Comparison of ENCODE assay signal across 1 cellular context in the genomic region with DNA sequence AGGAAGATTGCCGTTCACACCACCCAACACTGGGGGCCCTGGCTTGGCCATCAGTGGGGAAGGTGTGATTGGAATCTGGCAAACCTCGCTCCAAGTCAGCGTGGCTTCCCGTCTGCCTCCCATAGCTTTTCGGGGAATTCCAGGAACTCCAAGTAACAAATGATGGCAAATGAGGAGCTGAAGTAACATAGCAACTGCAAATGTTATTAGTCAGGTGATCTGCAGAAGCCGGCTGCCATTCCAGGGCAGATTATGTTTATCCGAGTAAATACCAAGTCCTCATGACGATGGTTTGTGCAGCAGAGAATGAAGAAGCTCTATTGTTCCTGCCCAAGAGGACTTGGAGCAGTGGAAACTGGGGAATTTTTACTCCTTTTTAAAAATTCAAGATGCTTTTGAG.
TF ChIP-seq lines count a peak whose summit lies in the region.

No MANE protein-coding gene starts in this region.

TF ChIP-seq in H1, 55 proteins besides CTCF, POLR2A, EP300 and RAD21 (continued from another document):
- TF ChIP-seq, protein P1, sequence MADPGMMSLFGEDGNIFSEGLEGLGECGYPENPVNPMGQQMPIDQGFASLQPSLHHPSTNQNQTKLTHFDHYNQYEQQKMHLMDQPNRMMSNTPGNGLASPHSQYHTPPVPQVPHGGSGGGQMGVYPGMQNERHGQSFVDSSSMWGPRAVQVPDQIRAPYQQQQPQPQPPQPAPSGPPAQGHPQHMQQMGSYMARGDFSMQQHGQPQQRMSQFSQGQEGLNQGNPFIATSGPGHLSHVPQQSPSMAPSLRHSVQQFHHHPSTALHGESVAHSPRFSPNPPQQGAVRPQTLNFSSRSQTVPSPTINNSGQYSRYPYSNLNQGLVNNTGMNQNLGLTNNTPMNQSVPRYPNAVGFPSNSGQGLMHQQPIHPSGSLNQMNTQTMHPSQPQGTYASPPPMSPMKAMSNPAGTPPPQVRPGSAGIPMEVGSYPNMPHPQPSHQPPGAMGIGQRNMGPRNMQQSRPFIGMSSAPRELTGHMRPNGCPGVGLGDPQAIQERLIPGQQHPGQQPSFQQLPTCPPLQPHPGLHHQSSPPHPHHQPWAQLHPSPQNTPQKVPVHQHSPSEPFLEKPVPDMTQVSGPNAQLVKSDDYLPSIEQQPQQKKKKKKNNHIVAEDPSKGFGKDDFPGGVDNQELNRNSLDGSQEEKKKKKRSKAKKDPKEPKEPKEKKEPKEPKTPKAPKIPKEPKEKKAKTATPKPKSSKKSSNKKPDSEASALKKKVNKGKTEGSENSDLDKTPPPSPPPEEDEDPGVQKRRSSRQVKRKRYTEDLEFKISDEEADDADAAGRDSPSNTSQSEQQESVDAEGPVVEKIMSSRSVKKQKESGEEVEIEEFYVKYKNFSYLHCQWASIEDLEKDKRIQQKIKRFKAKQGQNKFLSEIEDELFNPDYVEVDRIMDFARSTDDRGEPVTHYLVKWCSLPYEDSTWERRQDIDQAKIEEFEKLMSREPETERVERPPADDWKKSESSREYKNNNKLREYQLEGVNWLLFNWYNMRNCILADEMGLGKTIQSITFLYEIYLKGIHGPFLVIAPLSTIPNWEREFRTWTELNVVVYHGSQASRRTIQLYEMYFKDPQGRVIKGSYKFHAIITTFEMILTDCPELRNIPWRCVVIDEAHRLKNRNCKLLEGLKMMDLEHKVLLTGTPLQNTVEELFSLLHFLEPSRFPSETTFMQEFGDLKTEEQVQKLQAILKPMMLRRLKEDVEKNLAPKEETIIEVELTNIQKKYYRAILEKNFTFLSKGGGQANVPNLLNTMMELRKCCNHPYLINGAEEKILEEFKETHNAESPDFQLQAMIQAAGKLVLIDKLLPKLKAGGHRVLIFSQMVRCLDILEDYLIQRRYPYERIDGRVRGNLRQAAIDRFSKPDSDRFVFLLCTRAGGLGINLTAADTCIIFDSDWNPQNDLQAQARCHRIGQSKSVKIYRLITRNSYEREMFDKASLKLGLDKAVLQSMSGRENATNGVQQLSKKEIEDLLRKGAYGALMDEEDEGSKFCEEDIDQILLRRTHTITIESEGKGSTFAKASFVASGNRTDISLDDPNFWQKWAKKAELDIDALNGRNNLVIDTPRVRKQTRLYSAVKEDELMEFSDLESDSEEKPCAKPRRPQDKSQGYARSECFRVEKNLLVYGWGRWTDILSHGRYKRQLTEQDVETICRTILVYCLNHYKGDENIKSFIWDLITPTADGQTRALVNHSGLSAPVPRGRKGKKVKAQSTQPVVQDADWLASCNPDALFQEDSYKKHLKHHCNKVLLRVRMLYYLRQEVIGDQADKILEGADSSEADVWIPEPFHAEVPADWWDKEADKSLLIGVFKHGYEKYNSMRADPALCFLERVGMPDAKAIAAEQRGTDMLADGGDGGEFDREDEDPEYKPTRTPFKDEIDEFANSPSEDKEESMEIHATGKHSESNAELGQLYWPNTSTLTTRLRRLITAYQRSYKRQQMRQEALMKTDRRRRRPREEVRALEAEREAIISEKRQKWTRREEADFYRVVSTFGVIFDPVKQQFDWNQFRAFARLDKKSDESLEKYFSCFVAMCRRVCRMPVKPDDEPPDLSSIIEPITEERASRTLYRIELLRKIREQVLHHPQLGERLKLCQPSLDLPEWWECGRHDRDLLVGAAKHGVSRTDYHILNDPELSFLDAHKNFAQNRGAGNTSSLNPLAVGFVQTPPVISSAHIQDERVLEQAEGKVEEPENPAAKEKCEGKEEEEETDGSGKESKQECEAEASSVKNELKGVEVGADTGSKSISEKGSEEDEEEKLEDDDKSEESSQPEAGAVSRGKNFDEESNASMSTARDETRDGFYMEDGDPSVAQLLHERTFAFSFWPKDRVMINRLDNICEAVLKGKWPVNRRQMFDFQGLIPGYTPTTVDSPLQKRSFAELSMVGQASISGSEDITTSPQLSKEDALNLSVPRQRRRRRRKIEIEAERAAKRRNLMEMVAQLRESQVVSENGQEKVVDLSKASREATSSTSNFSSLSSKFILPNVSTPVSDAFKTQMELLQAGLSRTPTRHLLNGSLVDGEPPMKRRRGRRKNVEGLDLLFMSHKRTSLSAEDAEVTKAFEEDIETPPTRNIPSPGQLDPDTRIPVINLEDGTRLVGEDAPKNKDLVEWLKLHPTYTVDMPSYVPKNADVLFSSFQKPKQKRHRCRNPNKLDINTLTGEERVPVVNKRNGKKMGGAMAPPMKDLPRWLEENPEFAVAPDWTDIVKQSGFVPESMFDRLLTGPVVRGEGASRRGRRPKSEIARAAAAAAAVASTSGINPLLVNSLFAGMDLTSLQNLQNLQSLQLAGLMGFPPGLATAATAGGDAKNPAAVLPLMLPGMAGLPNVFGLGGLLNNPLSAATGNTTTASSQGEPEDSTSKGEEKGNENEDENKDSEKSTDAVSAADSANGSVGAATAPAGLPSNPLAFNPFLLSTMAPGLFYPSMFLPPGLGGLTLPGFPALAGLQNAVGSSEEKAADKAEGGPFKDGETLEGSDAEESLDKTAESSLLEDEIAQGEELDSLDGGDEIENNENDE (IDR thresholded peaks at IDR 0.05; ENCODE audit: insufficient replicate concordance, low read length) = no peak
- no peak for TF ChIP-seq SIX5 (IDR thresholded peaks at IDR 0.05; ENCODE audit: low read depth, low read length)
- TF ChIP-seq CBX5 (IDR thresholded peaks at IDR 0.05; ENCODE audit: low read depth, low read length) = no peak
